Comparison of ENCODE assay signal across 17 cellular contexts in the genomic region with DNA sequence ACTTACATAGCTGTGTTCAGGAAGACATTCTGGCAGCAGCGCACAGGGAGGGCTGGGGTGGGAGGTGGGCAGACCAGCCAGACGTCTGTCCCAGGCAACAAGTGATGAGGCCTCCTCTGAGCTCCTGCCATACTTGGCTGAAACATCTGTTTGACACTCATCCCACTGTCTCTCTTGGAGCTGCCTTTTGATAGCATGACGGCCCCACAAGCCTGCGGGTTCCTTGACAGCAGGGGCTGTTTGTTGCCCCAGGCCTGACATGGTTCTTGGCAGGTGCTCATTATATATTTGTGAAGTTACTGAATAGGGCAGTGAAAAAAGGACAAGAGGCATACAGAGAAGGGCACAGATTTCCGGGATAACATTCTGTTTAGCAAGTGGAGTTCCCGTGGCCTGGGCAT. TPM values are rescaled to one million over a fixed set of nuclear protein-coding genes. Genes with fewer than 3 reads are reported as not detected.
"Had no signal": no experiment of that assay in that cellular context is flagged by ENCODE, and none has a peak within 500 bp of the region (broad histone marks: within the 10 kb centered on the region; RNA-seq: fewer than 3 reads in every experiment).

No MANE protein-coding gene starts in this region.

- H3K36me3 ChIP-seq: ovary, stomach had no signal

- H3K9me3 ChIP-seq: ovary, stomach had no signal

- H3K36me3 Mint-ChIP-seq: activated naive CD4-positive, alpha-beta T cell treated with anti-CD3 and anti-CD28 coated beads, Interleukin-2, amount 50 U/mL, for 72 hours; brain had no signal

- DNase-seq: activated CD4-positive, alpha-beta T cell treated with anti-CD3 and anti-CD28 coated beads, Interleukin-2, amount 50 U/mL, for 4 hours; activated CD4-positive, CD25-positive, alpha-beta regulatory T cell treated with anti-CD3 and anti-CD28 coated beads, Interleukin-2, amount 50 U/mL, for 72 hours; activated effector memory CD4-positive, alpha-beta T cell treated with Interleukin-2 at 50 U/mL for 16 hours; activated T-cell treated with anti-CD3 and anti-CD28 coated beads, Interleukin-2, amount 50 U/mL, for 1 hour; amniotic stem cell; cortex of kidney; effector memory CD4-positive, alpha-beta T cell; ovary; stimulated activated CD4-positive, alpha-beta T cell treated with anti-CD3 and anti-CD28 coated beads, Interleukin-4, amount 100 ng/mL, for 4 hours; stomach had no signal

- H3K9me3 Mint-ChIP-seq: activated naive CD4-positive, alpha-beta T cell treated with anti-CD3 and anti-CD28 coated beads, Interleukin-2, amount 50 U/mL, for 72 hours; brain; central memory CD8-positive, alpha-beta T cell; neural crest cell had no signal

- H3K27ac ChIP-seq: epithelial cell of prostate, ovary, stomach had no signal

- H3K4me3 Mint-ChIP-seq: central memory CD8-positive, alpha-beta T cell; neural crest cell had no signal

- H3K4me1 Mint-ChIP-seq: central memory CD8-positive, alpha-beta T cell had no signal

- H3K27ac Mint-ChIP-seq: activated naive CD4-positive, alpha-beta T cell treated with anti-CD3 and anti-CD28 coated beads, Interleukin-2, amount 50 U/mL, for 72 hours had no signal

- H3K27me3 ChIP-seq: ovary, stomach had no signal

- ATAC-seq: activated naive CD4-positive, alpha-beta T cell treated with anti-CD3 and anti-CD28 coated beads, Interleukin-2, amount 50 U/mL, for 72 hours had no signal

- H3K4me3 ChIP-seq: lung, ovary, stomach had no signal

RNA-seq across cellular contexts. Expression of gene SPINK4, which starts 50.6 kb away (rescaled TPM):
- total RNA-seq: activated naive CD4-positive, alpha-beta T cell treated with anti-CD3 and anti-CD28 coated beads, Interleukin-2, amount 50 U/mL, for 72 hours; lung; neural crest cell; ovary; skeletal muscle tissue had no signal
- polyA plus RNA-seq: lung, ovary had no signal
